In genomic region chr7:139995034-139995915, GRCh38 we compare ENCODE assay signal across 12 cellular contexts.
DNase-seq lines count a peak whose midpoint lies in the region; ATAC-seq and TF ChIP-seq lines count a peak whose summit lies in the region.
"Had no signal": no experiment of that assay in that cellular context is flagged by ENCODE, and none has a peak within 500 bp of the region (broad histone marks: within the 10 kb centered on the region; RNA-seq: fewer than 3 reads in every experiment).

No MANE protein-coding gene starts in this region.

- POLR2A ChIA-PET in HEK293T (lab: Yijun Ruan, JAX), result no interaction called here

- CTCF ChIA-PET in HEK293T (lab: Yijun Ruan, JAX), result interaction anchor here (0.8 to 1.6 kb wide), 2 partner anchors 11 to 212 kb away, joined by 3 to 7 read pairs; no protein-coding TSS in a partner anchor

- DNase-seq in RPMI8226 (peak; percentile 29), fibroblast of the aortic adventitia (ENCODE audit: low read depth) (peak; percentile 59), neural progenitor cell (ENCODE audit: low spot score) (no peak), endothelial cell (ENCODE audit: low spot score) (no peak), HEK293T (ENCODE audit: extremely low spot score) (no peak), esophagus muscularis mucosa (ENCODE audit: extremely low spot score) (no peak)
- DNase-seq: activated T-cell treated with anti-CD3 and anti-CD28 coated beads, Interleukin-2, amount 50 U/mL, for 1 hour; NCI-H526 had no signal

- peak overlapping the region; percentile 5 for H2AFZ ChIP-seq in neural progenitor cell (replicated peaks)

- no peak overlapping the region for H3K9ac ChIP-seq in BLaER1 treated with 17β-estradiol and CSF1 and Interleukin-3, amounts not matched to agents 10 nM and 100 nM
- no peak overlapping the region for H3K9ac ChIP-seq in neural progenitor cell

- H3K4me2 ChIP-seq in BLaER1 treated with 17β-estradiol and CSF1 and Interleukin-3, amounts not matched to agents 10 nM and 100 nM, result peak overlapping the region in 8 of 11 experiments; percentile 18 to 68 (median 50); a peak in 15 of 22 replicates
- no peak overlapping the region for H3K4me2 ChIP-seq in neural progenitor cell

- no peaks in the 10 kb centered on the region for H3K27me3 ChIP-seq in BLaER1 treated with 17β-estradiol and CSF1 and Interleukin-3, amounts not matched to agents 10 nM and 100 nM
- no peaks in the 10 kb centered on the region for H3K27me3 ChIP-seq in neural progenitor cell
- no peaks in the 10 kb centered on the region for H3K27me3 ChIP-seq in esophagus muscularis mucosa

- no peak for TF ChIP-seq POLR2A in esophagus muscularis mucosa (IDR thresholded peaks at IDR 0.05; ENCODE audit: low read depth)

- no peak for ATAC-seq in GM19455 (IDR thresholded peaks at IDR 0.05; ENCODE audit: unreplicated experiment)

- no peaks in the 10 kb centered on the region for H3K9me3 ChIP-seq in BLaER1 treated with 17β-estradiol and CSF1 and Interleukin-3, amounts not matched to agents 10 nM and 100 nM (replicated peaks in 1 of 11)
- no peaks in the 10 kb centered on the region for H3K9me3 ChIP-seq in neural progenitor cell (ENCODE audit: low read depth)
- H3K9me3 ChIP-seq in esophagus muscularis mucosa, result no peaks in the 10 kb centered on the region
- H3K9me3 ChIP-seq: thoracic aorta had no signal

- no peaks in the 10 kb centered on the region; a peak in 1 of 22 replicates for H3K36me3 ChIP-seq in BLaER1 treated with 17β-estradiol and CSF1 and Interleukin-3, amounts not matched to agents 10 nM and 100 nM
- H3K36me3 ChIP-seq in neural progenitor cell, result no peaks in the 10 kb centered on the region
- H3K36me3 ChIP-seq in esophagus muscularis mucosa, result no peaks in the 10 kb centered on the region
- H3K36me3 ChIP-seq: thoracic aorta had no signal

- no peak for TF ChIP-seq EP300 in esophagus muscularis mucosa (IDR thresholded peaks at IDR 0.05)

- WGBS in esophagus muscularis mucosa, result 58% methylated on average over 11 of the region's 17 CpGs

- TF ChIP-seq CTCF in fibroblast of the aortic adventitia (IDR thresholded peaks at IDR 0.05; ENCODE audit: insufficient read depth, low read length), result no peak
- no peak for TF ChIP-seq CTCF in neural progenitor cell (IDR thresholded peaks at IDR 0.05)
- TF ChIP-seq CTCF in endothelial cell (IDR thresholded peaks at IDR 0.05; ENCODE audit: unreplicated experiment), result no peak
- no peak for TF ChIP-seq CTCF in esophagus muscularis mucosa (IDR thresholded peaks at IDR 0.05)

- no peak overlapping the region for H3K4me3 Mint-ChIP-seq in neural progenitor cell
- H3K4me3 Mint-ChIP-seq in endothelial cell (ENCODE audit: unreplicated experiment), result no peak overlapping the region
- H3K4me3 Mint-ChIP-seq: mesothelial cell of epicardium had no signal

- H3K27ac Mint-ChIP-seq in neural progenitor cell (peak overlapping the region; percentile 70), endothelial cell (ENCODE audit: unreplicated experiment) (no peak overlapping the region)
- H3K27ac Mint-ChIP-seq: mesothelial cell of epicardium had no signal

- H3K4me1 Mint-ChIP-seq in neural progenitor cell (peaks cover 31% of the 10 kb centered on the region), endothelial cell (ENCODE audit: unreplicated experiment) (no peaks in the 10 kb centered on the region)

- H3K4me1 ChIP-seq in BLaER1 treated with 17β-estradiol and CSF1 and Interleukin-3, amounts not matched to agents 10 nM and 100 nM, result peaks cover 17 to 43% (median 37%) of the 10 kb centered on the region in 10 experiments
- H3K4me1 ChIP-seq in neural progenitor cell (peaks cover 16% of the 10 kb centered on the region), esophagus muscularis mucosa (peaks cover 0 to 13% (median 11%) of the 10 kb centered on the region in 4 donors)

- no peaks in the 10 kb centered on the region for H3K9me3 Mint-ChIP-seq in neural progenitor cell
- H3K9me3 Mint-ChIP-seq in endothelial cell (ENCODE audit: unreplicated experiment), result no peaks in the 10 kb centered on the region
- H3K9me3 Mint-ChIP-seq: mesothelial cell of epicardium had no signal

- no peaks in the 10 kb centered on the region for H3F3A ChIP-seq in neural progenitor cell (ENCODE audit: low read depth)

- no peak overlapping the region for H3K27ac ChIP-seq in BLaER1 treated with 17β-estradiol and CSF1 and Interleukin-3, amounts not matched to agents 10 nM and 100 nM
- H3K27ac ChIP-seq in neural progenitor cell (no peak overlapping the region), esophagus muscularis mucosa (replicated peaks in 1 of 4) (no peak overlapping the region)
- H3K27ac ChIP-seq: thoracic aorta had no signal

- no peaks in the 10 kb centered on the region for H3K79me2 ChIP-seq in neural progenitor cell (ENCODE audit: low read depth)

- no peak overlapping the region for H3K4me3 ChIP-seq in BLaER1 treated with 17β-estradiol and CSF1 and Interleukin-3, amounts not matched to agents 10 nM and 100 nM
- no peak overlapping the region for H3K4me3 ChIP-seq in fibroblast of the aortic adventitia (ENCODE audit: low read depth, low read length)
- no peak overlapping the region for H3K4me3 ChIP-seq in neural progenitor cell
- no peak overlapping the region for H3K4me3 ChIP-seq in esophagus muscularis mucosa
- H3K4me3 ChIP-seq: thoracic aorta had no signal

- H3K27me3 Mint-ChIP-seq in neural progenitor cell (ENCODE audit: insufficient read depth, low read depth) (peaks cover 7% of the 10 kb centered on the region), endothelial cell (ENCODE audit: unreplicated experiment) (peaks cover 2% of the 10 kb centered on the region)

- H4K20me1 ChIP-seq in BLaER1 treated with 17β-estradiol and CSF1 and Interleukin-3, amounts not matched to agents 10 nM and 100 nM, result no peaks in the 10 kb centered on the region; a peak in 1 of 22 replicates
- no peaks in the 10 kb centered on the region for H4K20me1 ChIP-seq in neural progenitor cell (ENCODE audit: low read depth)

- intact Hi-C loops in esophagus muscularis mucosa (cut with DNase I), result no loop called here

- H3K36me3 Mint-ChIP-seq in neural progenitor cell (no peaks in the 10 kb centered on the region), endothelial cell (ENCODE audit: low read depth, unreplicated experiment) (no peaks in the 10 kb centered on the region)
- H3K36me3 Mint-ChIP-seq: mesothelial cell of epicardium had no signal

TF ChIP-seq in HEK293T, 16 proteins besides CTCF, POLR2A, EP300 and RAD21:
- no peak for TF ChIP-seq ELF4 (IDR thresholded peaks at IDR 0.05)
- TF ChIP-seq CTBP1 (IDR thresholded peaks at IDR 0.05; ENCODE audit: borderline replicate concordance), result no peak
- TF ChIP-seq FOXK2 (IDR thresholded peaks at IDR 0.05), result no peak
- TF ChIP-seq ZNF384 (IDR thresholded peaks at IDR 0.05), result no peak
- no peak for TF ChIP-seq BHLHE40 (IDR thresholded peaks at IDR 0.05; ENCODE audit: borderline replicate concordance)
- TF ChIP-seq SUZ12 (IDR thresholded peaks at IDR 0.05), result no peak
- TF ChIP-seq FOXA1 (IDR thresholded peaks at IDR 0.05), result no peak
- no peak for TF ChIP-seq SP1 (IDR thresholded peaks at IDR 0.05)
- no peak for TF ChIP-seq PKNOX1 (IDR thresholded peaks at IDR 0.05)

Comparison
In these comparisons a context has a peak if more than half of its experiments do, and no peak if none do; other contexts are left out.
1. DNase-seq: peak in RPMI8226 (single experiment) and fibroblast of the aortic adventitia (single experiment); none in neural progenitor cell (single experiment), endothelial cell (single experiment), HEK293T (single experiment) and esophagus muscularis mucosa (single experiment).